ENCODE assay signal across 15 cellular contexts in the genomic region with DNA sequence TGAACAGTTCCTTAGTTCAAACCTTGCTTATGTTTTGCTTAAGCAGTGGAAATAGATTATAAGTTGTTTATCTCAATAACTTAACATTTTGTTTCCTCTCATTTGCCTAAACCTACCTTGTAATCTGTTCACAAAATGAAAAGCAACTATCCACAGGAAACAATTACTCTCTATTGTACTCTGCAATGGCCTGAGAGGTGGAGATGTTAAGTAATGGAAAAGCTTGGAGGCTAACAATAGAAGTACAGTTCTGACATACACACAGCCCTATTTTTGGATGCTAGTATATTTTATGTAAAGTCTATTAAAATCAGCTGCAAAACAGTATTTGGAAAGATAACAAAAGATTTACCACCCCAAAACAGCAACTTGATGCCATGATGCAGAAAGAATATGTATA.
A peak's percentile ranks its signal among the peaks of the same experiment; 100 is the strongest.
DNase-seq lines count a peak whose midpoint lies in the region; ATAC-seq and TF ChIP-seq lines count a peak whose summit lies in the region.
"Had no signal": no experiment of that assay in that cellular context is flagged by ENCODE, and none has a peak within 500 bp of the region (broad histone marks: within the 10 kb centered on the region; RNA-seq: fewer than 3 reads in every experiment).

No MANE protein-coding gene starts in this region.

- H3K27ac Mint-ChIP-seq in osteocyte (ENCODE audit: unreplicated experiment): no peak overlapping the region
- H3K27ac Mint-ChIP-seq in effector memory CD8-positive, alpha-beta T cell: no peak overlapping the region
- H3K27ac Mint-ChIP-seq: B cell; CD4-positive, alpha-beta T cell; HFFc6 had no signal

- peaks cover 4% of the 10 kb centered on the region for H3K36me3 Mint-ChIP-seq in osteocyte (ENCODE audit: unreplicated experiment)
- no peaks in the 10 kb centered on the region for H3K36me3 Mint-ChIP-seq in effector memory CD8-positive, alpha-beta T cell (ENCODE audit: insufficient read depth)

- no peak for TF ChIP-seq CTCF in osteocyte (IDR thresholded peaks at IDR 0.05)

- no peaks in the 10 kb centered on the region for H3K4me1 Mint-ChIP-seq in osteocyte (ENCODE audit: unreplicated experiment)
- no peaks in the 10 kb centered on the region for H3K4me1 Mint-ChIP-seq in effector memory CD8-positive, alpha-beta T cell (ENCODE audit: low read depth in 2 of 2)
- H3K4me1 Mint-ChIP-seq: B cell had no signal

- H3K27me3 Mint-ChIP-seq in osteocyte (ENCODE audit: unreplicated experiment): no peaks in the 10 kb centered on the region
- no peaks in the 10 kb centered on the region for H3K27me3 Mint-ChIP-seq in effector memory CD8-positive, alpha-beta T cell
- H3K27me3 Mint-ChIP-seq: B cell; CD4-positive, alpha-beta T cell had no signal

- intact Hi-C loops in head of caudate nucleus (cut with DNase I): no loop called here

- ATAC-seq in GM18517 (IDR thresholded peaks at IDR 0.05; ENCODE audit: unreplicated experiment): peak; percentile 57
- ATAC-seq in GM19351 (IDR thresholded peaks at IDR 0.05; ENCODE audit: unreplicated experiment): peak; percentile 65
- no peak for ATAC-seq in effector memory CD8-positive, alpha-beta T cell (replicated peaks)
- ATAC-seq: K562 had no signal

- H3K9me3 Mint-ChIP-seq in osteocyte (ENCODE audit: unreplicated experiment): peaks cover 9% of the 10 kb centered on the region
- H3K9me3 Mint-ChIP-seq in effector memory CD8-positive, alpha-beta T cell: peaks cover 12 to 16% of the 10 kb centered on the region in 2 donors

- DNase-seq in NCI-H526 (lab: John Stamatoyannopoulos, UW): peak; percentile 67 to 71
- DNase-seq in osteocyte (ENCODE audit: extremely low spot score, unreplicated experiment): no peak
- no peak for DNase-seq in effector memory CD8-positive, alpha-beta T cell
- DNase-seq in NCI-H187 (lab: John Stamatoyannopoulos, UW): no peak
- no peak for DNase-seq in head of caudate nucleus
- DNase-seq: C1 segment of cervical spinal cord; Calu3; CD4-positive, alpha-beta T cell; DMS79; HCEC 1CT; HFFc6 had no signal

- H3K4me3 Mint-ChIP-seq in osteocyte (ENCODE audit: unreplicated experiment): no peak overlapping the region
- H3K4me3 Mint-ChIP-seq in effector memory CD8-positive, alpha-beta T cell: no peak overlapping the region
- H3K4me3 Mint-ChIP-seq: B cell; CD4-positive, alpha-beta T cell; HFFc6 had no signal

Comparison
In these comparisons a context has a peak if more than half of its experiments do, and no peak if none do; other contexts are left out.
1. DNase-seq: peak in NCI-H526 (2 of 2); none in osteocyte (single experiment), effector memory CD8-positive, alpha-beta T cell (0 of 3), NCI-H187 (0 of 2) and head of caudate nucleus (0 of 42).